In the genomic region with DNA sequence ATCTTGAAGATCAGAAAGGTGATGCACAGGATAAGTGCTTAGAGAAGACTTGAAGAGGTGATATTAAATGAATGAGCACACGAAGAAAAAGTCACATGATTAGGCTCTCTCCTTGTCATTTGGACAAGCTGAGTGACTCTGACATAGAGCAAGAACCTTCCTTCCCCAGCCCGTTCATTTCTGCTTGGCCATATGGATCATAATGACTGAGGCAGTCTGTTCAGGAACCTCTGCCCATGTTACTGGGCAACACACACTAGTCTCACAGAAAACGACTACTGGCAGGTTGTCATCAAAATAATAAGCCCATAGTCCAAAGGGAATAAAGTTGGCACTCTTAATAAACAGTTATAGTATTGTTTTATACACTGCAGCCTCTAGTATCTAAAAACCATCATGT, we compare ENCODE assay signal across 20 cellular contexts.
DNase-seq lines count a peak whose midpoint lies in the region; ATAC-seq and TF ChIP-seq lines count a peak whose summit lies in the region.
"Had no signal": no experiment of that assay in that cellular context is flagged by ENCODE, and none has a peak within 500 bp of the region (broad histone marks: within the 10 kb centered on the region; RNA-seq: fewer than 3 reads in every experiment).

No MANE protein-coding gene starts in this region.

- no peaks in the 10 kb centered on the region for H3K4me1 ChIP-seq in lower lobe of right lung
- H3K4me1 ChIP-seq: BE2C; BLaER1 treated with 17β-estradiol and CSF1 and Interleukin-3, amounts not matched to agents 10 nM and 100 nM; HAP-1 had no signal

- no peak overlapping the region for H3K27ac ChIP-seq in lower lobe of right lung
- H3K27ac ChIP-seq: 22Rv1; BLaER1 treated with 17β-estradiol and CSF1 and Interleukin-3, amounts not matched to agents 10 nM and 100 nM had no signal

- no peak overlapping the region for H3K4me3 ChIP-seq in lower lobe of right lung
- H3K4me3 ChIP-seq: BLaER1 treated with 17β-estradiol and CSF1 and Interleukin-3, amounts not matched to agents 10 nM and 100 nM; HAP-1 had no signal

- TF ChIP-seq CTCF in lower lobe of right lung (IDR thresholded peaks at IDR 0.05): no peak

- H3K36me3 ChIP-seq in lower lobe of right lung: no peaks in the 10 kb centered on the region
- H3K36me3 ChIP-seq: BE2C; BLaER1 treated with 17β-estradiol and CSF1 and Interleukin-3, amounts not matched to agents 10 nM and 100 nM; HAP-1 had no signal

- H3K27me3 ChIP-seq in lower lobe of right lung (ENCODE audit: low read depth): no peaks in the 10 kb centered on the region
- H3K27me3 ChIP-seq: BE2C; BLaER1 treated with 17β-estradiol and CSF1 and Interleukin-3, amounts not matched to agents 10 nM and 100 nM had no signal

- H3K9me3 ChIP-seq in lower lobe of right lung: no peaks in the 10 kb centered on the region
- H3K9me3 ChIP-seq: BE2C; BLaER1 treated with 17β-estradiol and CSF1 and Interleukin-3, amounts not matched to agents 10 nM and 100 nM; HAP-1 had no signal

- intact Hi-C loops in lower lobe of right lung (cut with DNase I): no loop called here

- no peak for ATAC-seq in GM21360 (IDR thresholded peaks at IDR 0.05; ENCODE audit: unreplicated experiment)
- no peak for ATAC-seq in lower lobe of right lung
- ATAC-seq in HG03571 (IDR thresholded peaks at IDR 0.05; ENCODE audit: unreplicated experiment): no peak

- DNase-seq in DMS 273 (lab: John Stamatoyannopoulos, UW; ENCODE audit: unreplicated experiment) (peak; percentile 0), DMS 273 treated with DMSO at 0.1 percent for 48 hours (lab: John Stamatoyannopoulos, UW) (no peak), NCI-H446 treated with DMSO at 0.1 percent for 48 hours (lab: John Stamatoyannopoulos, UW) (peak; percentile 86), cerebellum (ENCODE audit: low spot score) (peak; percentile 68), pons (ENCODE audit: low spot score) (peak; percentile 21), lower lobe of right lung (no peak)
- DNase-seq: BE2C; Calu3; CD4-positive, alpha-beta memory T cell; COR-L47; DMS79; EL; GF-D8; GOT3; HFFc6 had no signal

Comparison
In these comparisons a context has a peak if more than half of its experiments do, and no peak if none do; other contexts are left out.
1. DNase-seq: peak in DMS 273 (single experiment), NCI-H446 treated with DMSO at 0.1 percent for 48 hours (single experiment), cerebellum (single experiment) and pons (single experiment); none in DMS 273 treated with DMSO at 0.1 percent for 48 hours (single experiment) and lower lobe of right lung (single experiment).